In genomic region chr5:92332039-92332438, GRCh38 we compare ENCODE assay signal across 1 cellular context.
TF ChIP-seq lines count a peak whose summit lies in the region.

No MANE protein-coding gene starts in this region.

TF ChIP-seq in IMR-90, 13 proteins besides CTCF, POLR2A, EP300 and RAD21 (continued from another document):
- no peak for TF ChIP-seq SMC3 (IDR thresholded peaks at IDR 0.05; ENCODE audit: low read depth, low read length)
- TF ChIP-seq USF2 (IDR thresholded peaks at IDR 0.05; ENCODE audit: low read depth, low read length) = no peak
- TF ChIP-seq RCOR1 (IDR thresholded peaks at IDR 0.05; ENCODE audit: insufficient replicate concordance, low read length) = no peak
- TF ChIP-seq ELK1 (IDR thresholded peaks at IDR 0.05; ENCODE audit: borderline replicate concordance, low read depth, low read length) = no peak
- TF ChIP-seq CEBPB (IDR thresholded peaks at IDR 0.05; ENCODE audit: low read depth, low read length) = no peak
